10 cellular contexts compared by ENCODE assay signal in the genomic region with DNA sequence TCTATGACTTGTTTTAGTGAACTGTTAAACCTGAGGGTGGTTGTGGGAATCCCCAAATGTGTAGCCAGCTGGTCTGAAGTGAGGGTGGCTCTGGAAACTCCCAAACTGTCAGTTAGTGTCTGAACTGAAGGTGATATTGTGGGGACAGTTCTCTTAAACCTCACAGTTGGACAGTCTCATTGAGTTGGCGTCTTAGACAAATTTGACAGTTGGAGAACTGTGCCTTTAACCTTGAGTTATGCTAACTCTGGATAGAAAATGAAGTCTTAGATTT. TPM values are rescaled to one million over a fixed set of nuclear protein-coding genes. Genes with fewer than 3 reads are reported as not detected.
DNase-seq lines count a peak whose midpoint lies in the region; ATAC-seq, FAIRE-seq and TF ChIP-seq lines count a peak whose summit lies in the region.
"Had no signal": no experiment of that assay in that cellular context is flagged by ENCODE, and none has a peak within 500 bp of the region (broad histone marks: within the 10 kb centered on the region; RNA-seq: fewer than 3 reads in every experiment).

No MANE protein-coding gene starts in this region.

- WGBS in GM12878 (ENCODE audit: insufficient coverage, insufficient replicate concordance, low lambda C conversion rate, missing lambda C conversion rate): 0% methylated on average over 1 of the region's 1 CpG

- peak overlapping the region; percentile 76; the same call in 1 of the 2 replicates for H3K27ac ChIP-seq in GM12878 (ENCODE audit: control insufficient read depth, insufficient read depth)

- in situ Hi-C loops in GM12878 (cut with MboI): no loop called here

- SMC1A ChIA-PET in GM12878 (lab: Charles Lee; ENCODE audit: uncharacterized antibody, unreplicated experiment): interaction anchor here (0.7 to 2.9 kb wide), 16 partner anchors 8 to 701 kb away, joined by 3 to 10 read pairs (median 4); no protein-coding TSS in a partner anchor

- H3K9ac ChIP-seq in GM12878 (ENCODE audit: control insufficient read depth, insufficient read depth, low read length): no peak overlapping the region

- peak; percentile 14; the same call in 1 of the 2 replicates for TF ChIP-seq RAD21 in GM12878 (IDR thresholded peaks at IDR 0.05; ENCODE audit: insufficient read depth, low read depth, low read length)

- no peaks in the 10 kb centered on the region for H4K20me1 ChIP-seq in GM12878 (ENCODE audit: control insufficient read depth, insufficient read depth)

- H3K4me2 ChIP-seq in GM12878 (ENCODE audit: control insufficient read depth, insufficient read depth): peak overlapping the region; percentile 54

- TF ChIP-seq CTCF in GM12878 (IDR thresholded peaks at IDR 0.05 in 2 of 3, conservative IDR thresholded peaks at IDR 0.05 in 1 of 3; ENCODE audit: control insufficient read depth in 2 of 3, extremely low read depth in 1 of 3, insufficient read depth in 1 of 3, low read depth in 3 of 3, low read length in 3 of 3): no peak

- CTCF ChIA-PET in GM12878 (lab: Yijun Ruan, JAX): interaction anchor here (0.9 to 3.5 kb wide), 10 partner anchors 10 to 994 kb away, joined by 3 to 15 read pairs (median 4); partner anchors contain the start of gene CTSO

- no peak overlapping the region for H3K4me3 ChIP-seq in GM12878

- peak; percentile 93 for ATAC-seq in GM18519 (IDR thresholded peaks at IDR 0.05; ENCODE audit: low FRiP score, unreplicated experiment)
- peak; percentile 97 for ATAC-seq in GM21515 (IDR thresholded peaks at IDR 0.05; ENCODE audit: unreplicated experiment)
- ATAC-seq in HG03103 (IDR thresholded peaks at IDR 0.05; ENCODE audit: low read depth, unreplicated experiment): peak; percentile 93
- peak; percentile 96 for ATAC-seq in GM12878
- ATAC-seq in Right ventricle myocardium inferior: no peak

- peak; percentile 69 for DNase-seq in GM12878 (ENCODE audit: low read depth, low spot score)
- DNase-seq in hepatic stellate cell (ENCODE audit: low spot score): no peak
- DNase-seq in Right ventricle myocardium inferior (ENCODE audit: missing footprints): no peak
- DNase-seq in activated CD8-positive, alpha-beta memory T cell treated with anti-CD3 and anti-CD28 coated beads, Interleukin-2, amount 50 U/mL, for 4 hours: no peak
- DNase-seq in UCSD-AML1 (lab: John Stamatoyannopoulos, UW; ENCODE audit: unreplicated experiment): no peak
- DNase-seq: CD4-positive, CD25-positive, alpha-beta regulatory T cell; effector CD8-positive, alpha-beta T cell had no signal

- peak; percentile 71 for FAIRE-seq in GM12878 (lab: Jason Lieb, UNC)

- H3K36me3 ChIP-seq in GM12878 (ENCODE audit: control insufficient read depth in 2 of 2, insufficient read depth in 2 of 2, low read length in 1 of 2): no peaks in the 10 kb centered on the region

- RAD21 ChIA-PET in GM12878 (lab: Charles Lee; ENCODE audit: unreplicated experiment): interaction anchor here (0.6 to 4.4 kb wide), 8 partner anchors 9 to 1181 kb away, joined by 3 to 15 read pairs (median 4); partner anchors contain the start of gene CTSO

- BruUV-seq in GM12878 (replicated peaks; lab: Mats Ljungman, UMichigan): no TSS peak

- no peak for TF ChIP-seq POLR2A in GM12878 (IDR thresholded peaks at IDR 0.05; ENCODE audit: low read depth, low read length)

- peak; percentile 59 to 87; a peak in 3 of 4 replicates for TF ChIP-seq EP300 in GM12878 (IDR thresholded peaks at IDR 0.05; ENCODE audit: borderline replicate concordance in 1 of 2, control insufficient read depth in 1 of 2, low read depth in 2 of 2, low read length in 2 of 2)

- H3K9me3 ChIP-seq in GM12878 (replicated peaks; ENCODE audit: control insufficient read depth, insufficient read depth, low read length): no peaks in the 10 kb centered on the region; the same call in 2 of the 3 replicates

- intact Hi-C loops in GM12878 (cut with micrococcal nuclease; ENCODE audit: unreplicated experiment) (loop anchor here (5.0 kb wide), 2 partner anchors 193 to 228 kb away; no protein-coding TSS in a partner anchor), Right ventricle myocardium inferior (cut with DNase I) (no loop called here)

- POLR2A ChIA-PET in GM12878 (lab: Charles Lee): interaction anchor here (0.8 to 1.4 kb wide), 4 partner anchors 9 to 20 kb away, joined by 3 to 4 read pairs (median 3); partner anchors contain the start of gene CTSO

- H3K79me2 ChIP-seq in GM12878 (ENCODE audit: control insufficient read depth, insufficient read depth, low read length): no peaks in the 10 kb centered on the region

- no peaks in the 10 kb centered on the region for H3K27me3 ChIP-seq in GM12878 (replicated peaks in 1 of 2; ENCODE audit: control insufficient read depth in 2 of 2, insufficient read depth in 2 of 2, low read length in 1 of 2)

- peaks cover 11% of the 10 kb centered on the region for H3K4me1 ChIP-seq in GM12878 (ENCODE audit: control insufficient read depth, insufficient read depth, low read length)

- H2AFZ ChIP-seq in GM12878 (ENCODE audit: control insufficient read depth, low read depth, low read length): peak overlapping the region; percentile 83

TF ChIP-seq in GM12878, 131 proteins besides CTCF, POLR2A, EP300 and RAD21 (continues in another document):
- TF ChIP-seq TAF1 (IDR thresholded peaks at IDR 0.05; ENCODE audit: borderline replicate concordance, low read depth, low read length): 0 out of 2 replicates have a peak, but pooled peaks have one; percentile 26
- peak; percentile 63 for TF ChIP-seq CUX1 (IDR thresholded peaks at IDR 0.05; ENCODE audit: insufficient replicate concordance, low read depth, low read length)
- TF ChIP-seq CHD4 (IDR thresholded peaks at IDR 0.05): no peak
- peak; percentile 4; the same call in 1 of the 2 replicates for TF ChIP-seq SPI1 (IDR thresholded peaks at IDR 0.05; ENCODE audit: borderline replicate concordance, insufficient read depth, low read depth, low read length)
- no peak for TF ChIP-seq BMI1 (IDR thresholded peaks at IDR 0.05; ENCODE audit: borderline replicate concordance)
- TF ChIP-seq SIN3A (IDR thresholded peaks at IDR 0.05; ENCODE audit: low read depth, low read length): no peak
- TF ChIP-seq CREM (IDR thresholded peaks at IDR 0.05; ENCODE audit: low read depth): peak; percentile 62

RNA-seq across cellular contexts. Expression of gene CTSO, which starts 20.7 kb away (rescaled TPM):
- total RNA-seq in GM12878 (2013; cell fraction: nucleolus; rRNA removed): 4.8 and 5.2 TPM in 2 replicates
- 6.3 and 10.5 TPM in 2 replicates for total RNA-seq in GM12878 (2014; rRNA removed)
- 6.8 and 7.4 TPM in 2 replicates for total RNA-seq in GM12878 (2014; rRNA removed; fragmentation: Illumina TruSeq; extraction: Trizol)
- total RNA-seq in GM12878 (2021): 6.5 and 6.7 TPM in 2 replicates
- 4.6 TPM for polyA plus RNA-seq in GM12878 (2011; ENCODE audit: low read depth)
- 9.7 and 12.5 TPM in 2 replicates for polyA plus RNA-seq in GM12878 (2011; rRNA removed)
- 3.4 and 3.8 TPM in 2 replicates for polyA plus RNA-seq in GM12878 (2011; cell fraction: cytosol; rRNA removed)
- polyA plus RNA-seq in GM12878 (2011; cell fraction: nucleus; rRNA removed): 3.3 and 3.9 TPM in 2 replicates
- 6.0 and 7.2 TPM in 2 replicates for polyA plus RNA-seq in GM12878 (2012)
- 9.2 and 13.6 TPM in 2 replicates for polyA plus RNA-seq in GM12878 (2014; fragmentation: Illumina TruSeq; extraction: Trizol)
- 1 to 10 TPM; 3.9 to 4.6 TPM for polyA plus RNA-seq in GM12878 (2014; fragmentation: Nextera tagmentation; extraction: Ambion mirVana)
- polyA plus RNA-seq in GM12878 (2014; rRNA removed): 6.6 and 7.1 TPM in 2 replicates
- polyA plus RNA-seq in GM12878 (2016; fragmentation: Nextera tagmentation; extraction: Ambion mirVana): 1 to 10 TPM; 7.4 to 7.6 TPM
- 2.1 and 3.6 TPM in 2 replicates for polyA minus RNA-seq in GM12878 (2011; rRNA and poly(A)+ RNA removed)
- 0.83 and 0.94 TPM in 2 replicates for polyA minus RNA-seq in GM12878 (2011; cell fraction: cytosol; rRNA and poly(A)+ RNA removed)
- polyA minus RNA-seq in GM12878 (2011; cell fraction: nucleus; rRNA and poly(A)+ RNA removed): 0.85 and 0.96 TPM in 2 replicates
- total RNA-seq in Right ventricle myocardium inferior: 7.4 TPM
